1 cellular context compared by ENCODE assay signal in the genomic region with DNA sequence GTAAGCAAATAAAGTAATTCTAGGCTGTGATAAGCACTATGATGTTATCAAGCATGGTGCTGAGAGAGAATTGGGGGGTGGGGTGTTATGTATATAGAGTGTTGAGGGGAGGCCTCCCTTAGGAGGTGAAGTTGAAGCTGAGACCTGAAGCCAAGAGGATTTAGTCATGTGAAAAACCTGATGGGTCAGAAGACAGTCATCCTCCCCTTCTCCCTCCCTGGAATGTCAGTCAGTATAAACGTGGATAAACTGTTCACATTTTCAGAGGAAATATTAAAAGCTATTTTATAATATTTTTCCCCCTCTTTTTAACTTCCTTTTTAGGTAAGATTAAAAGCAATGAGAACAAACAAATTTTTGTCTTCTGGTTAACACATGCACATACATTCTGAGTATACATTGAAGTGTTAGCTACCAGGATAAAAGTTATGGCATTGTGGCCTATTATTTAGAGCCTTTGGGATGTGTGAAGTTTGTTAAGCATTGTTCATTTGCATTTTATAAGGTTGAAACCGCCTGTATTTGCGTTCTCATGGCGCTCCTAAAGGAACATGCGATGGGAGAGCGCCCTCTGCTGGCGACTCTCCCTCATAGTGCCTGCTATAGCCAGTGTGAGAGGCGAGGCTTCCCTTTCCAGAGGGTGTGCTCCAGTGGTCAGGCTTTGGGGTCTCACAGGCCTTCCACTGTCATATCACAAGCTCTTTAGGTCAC.
TF ChIP-seq lines count a peak whose summit lies in the region.

No MANE protein-coding gene starts in this region.

TF ChIP-seq in GM23338, 12 proteins besides CTCF, POLR2A, EP300 and RAD21 (continued from another document):
- TF ChIP-seq, protein P1, sequence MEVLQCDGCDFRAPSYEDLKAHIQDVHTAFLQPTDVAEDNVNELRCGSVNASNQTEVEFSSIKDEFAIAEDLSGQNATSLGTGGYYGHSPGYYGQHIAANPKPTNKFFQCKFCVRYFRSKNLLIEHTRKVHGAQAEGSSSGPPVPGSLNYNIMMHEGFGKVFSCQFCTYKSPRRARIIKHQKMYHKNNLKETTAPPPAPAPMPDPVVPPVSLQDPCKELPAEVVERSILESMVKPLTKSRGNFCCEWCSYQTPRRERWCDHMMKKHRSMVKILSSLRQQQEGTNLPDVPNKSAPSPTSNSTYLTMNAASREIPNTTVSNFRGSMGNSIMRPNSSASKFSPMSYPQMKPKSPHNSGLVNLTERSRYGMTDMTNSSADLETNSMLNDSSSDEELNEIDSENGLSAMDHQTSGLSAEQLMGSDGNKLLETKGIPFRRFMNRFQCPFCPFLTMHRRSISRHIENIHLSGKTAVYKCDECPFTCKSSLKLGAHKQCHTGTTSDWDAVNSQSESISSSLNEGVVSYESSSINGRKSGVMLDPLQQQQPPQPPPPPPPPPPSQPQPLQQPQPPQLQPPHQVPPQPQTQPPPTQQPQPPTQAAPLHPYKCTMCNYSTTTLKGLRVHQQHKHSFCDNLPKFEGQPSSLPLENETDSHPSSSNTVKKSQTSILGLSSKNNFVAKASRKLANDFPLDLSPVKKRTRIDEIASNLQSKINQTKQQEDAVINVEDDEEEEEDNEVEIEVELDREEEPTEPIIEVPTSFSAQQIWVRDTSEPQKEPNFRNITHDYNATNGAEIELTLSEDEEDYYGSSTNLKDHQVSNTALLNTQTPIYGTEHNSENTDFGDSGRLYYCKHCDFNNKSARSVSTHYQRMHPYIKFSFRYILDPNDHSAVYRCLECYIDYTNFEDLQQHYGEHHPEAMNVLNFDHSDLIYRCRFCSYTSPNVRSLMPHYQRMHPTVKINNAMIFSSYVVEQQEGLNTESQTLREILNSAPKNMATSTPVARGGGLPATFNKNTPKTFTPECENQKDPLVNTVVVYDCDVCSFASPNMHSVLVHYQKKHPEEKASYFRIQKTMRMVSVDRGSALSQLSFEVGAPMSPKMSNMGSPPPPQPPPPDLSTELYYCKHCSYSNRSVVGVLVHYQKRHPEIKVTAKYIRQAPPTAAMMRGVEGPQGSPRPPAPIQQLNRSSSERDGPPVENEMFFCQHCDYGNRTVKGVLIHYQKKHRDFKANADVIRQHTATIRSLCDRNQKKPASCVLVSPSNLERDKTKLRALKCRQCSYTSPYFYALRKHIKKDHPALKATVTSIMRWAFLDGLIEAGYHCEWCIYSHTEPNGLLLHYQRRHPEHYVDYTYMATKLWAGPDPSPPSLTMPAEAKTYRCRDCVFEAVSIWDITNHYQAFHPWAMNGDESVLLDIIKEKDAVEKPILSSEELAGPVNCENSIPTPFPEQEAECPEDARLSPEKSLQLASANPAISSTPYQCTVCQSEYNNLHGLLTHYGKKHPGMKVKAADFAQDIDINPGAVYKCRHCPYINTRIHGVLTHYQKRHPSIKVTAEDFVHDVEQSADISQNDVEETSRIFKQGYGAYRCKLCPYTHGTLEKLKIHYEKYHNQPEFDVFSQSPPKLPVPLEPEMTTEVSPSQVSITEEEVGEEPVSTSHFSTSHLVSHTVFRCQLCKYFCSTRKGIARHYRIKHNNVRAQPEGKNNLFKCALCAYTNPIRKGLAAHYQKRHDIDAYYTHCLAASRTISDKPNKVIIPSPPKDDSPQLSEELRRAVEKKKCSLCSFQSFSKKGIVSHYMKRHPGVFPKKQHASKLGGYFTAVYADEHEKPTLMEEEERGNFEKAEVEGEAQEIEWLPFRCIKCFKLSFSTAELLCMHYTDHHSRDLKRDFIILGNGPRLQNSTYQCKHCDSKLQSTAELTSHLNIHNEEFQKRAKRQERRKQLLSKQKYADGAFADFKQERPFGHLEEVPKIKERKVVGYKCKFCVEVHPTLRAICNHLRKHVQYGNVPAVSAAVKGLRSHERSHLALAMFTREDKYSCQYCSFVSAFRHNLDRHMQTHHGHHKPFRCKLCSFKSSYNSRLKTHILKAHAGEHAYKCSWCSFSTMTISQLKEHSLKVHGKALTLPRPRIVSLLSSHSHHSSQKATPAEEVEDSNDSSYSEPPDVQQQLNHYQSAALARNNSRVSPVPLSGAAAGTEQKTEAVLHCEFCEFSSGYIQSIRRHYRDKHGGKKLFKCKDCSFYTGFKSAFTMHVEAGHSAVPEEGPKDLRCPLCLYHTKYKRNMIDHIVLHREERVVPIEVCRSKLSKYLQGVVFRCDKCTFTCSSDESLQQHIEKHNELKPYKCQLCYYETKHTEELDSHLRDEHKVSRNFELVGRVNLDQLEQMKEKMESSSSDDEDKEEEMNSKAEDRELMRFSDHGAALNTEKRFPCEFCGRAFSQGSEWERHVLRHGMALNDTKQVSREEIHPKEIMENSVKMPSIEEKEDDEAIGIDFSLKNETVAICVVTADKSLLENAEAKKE (CRISPR knock-in tag; IDR thresholded peaks at IDR 0.05): no peak
- no peak for TF ChIP-seq CREB1 (CRISPR knock-in tag; IDR thresholded peaks at IDR 0.05; ENCODE audit: low read depth)
- TF ChIP-seq, protein P2, sequence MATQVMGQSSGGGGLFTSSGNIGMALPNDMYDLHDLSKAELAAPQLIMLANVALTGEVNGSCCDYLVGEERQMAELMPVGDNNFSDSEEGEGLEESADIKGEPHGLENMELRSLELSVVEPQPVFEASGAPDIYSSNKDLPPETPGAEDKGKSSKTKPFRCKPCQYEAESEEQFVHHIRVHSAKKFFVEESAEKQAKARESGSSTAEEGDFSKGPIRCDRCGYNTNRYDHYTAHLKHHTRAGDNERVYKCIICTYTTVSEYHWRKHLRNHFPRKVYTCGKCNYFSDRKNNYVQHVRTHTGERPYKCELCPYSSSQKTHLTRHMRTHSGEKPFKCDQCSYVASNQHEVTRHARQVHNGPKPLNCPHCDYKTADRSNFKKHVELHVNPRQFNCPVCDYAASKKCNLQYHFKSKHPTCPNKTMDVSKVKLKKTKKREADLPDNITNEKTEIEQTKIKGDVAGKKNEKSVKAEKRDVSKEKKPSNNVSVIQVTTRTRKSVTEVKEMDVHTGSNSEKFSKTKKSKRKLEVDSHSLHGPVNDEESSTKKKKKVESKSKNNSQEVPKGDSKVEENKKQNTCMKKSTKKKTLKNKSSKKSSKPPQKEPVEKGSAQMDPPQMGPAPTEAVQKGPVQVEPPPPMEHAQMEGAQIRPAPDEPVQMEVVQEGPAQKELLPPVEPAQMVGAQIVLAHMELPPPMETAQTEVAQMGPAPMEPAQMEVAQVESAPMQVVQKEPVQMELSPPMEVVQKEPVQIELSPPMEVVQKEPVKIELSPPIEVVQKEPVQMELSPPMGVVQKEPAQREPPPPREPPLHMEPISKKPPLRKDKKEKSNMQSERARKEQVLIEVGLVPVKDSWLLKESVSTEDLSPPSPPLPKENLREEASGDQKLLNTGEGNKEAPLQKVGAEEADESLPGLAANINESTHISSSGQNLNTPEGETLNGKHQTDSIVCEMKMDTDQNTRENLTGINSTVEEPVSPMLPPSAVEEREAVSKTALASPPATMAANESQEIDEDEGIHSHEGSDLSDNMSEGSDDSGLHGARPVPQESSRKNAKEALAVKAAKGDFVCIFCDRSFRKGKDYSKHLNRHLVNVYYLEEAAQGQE (IDR thresholded peaks at IDR 0.05; ENCODE audit: unreplicated experiment): no peak
